ENCODE assay signal across 8 cellular contexts in the genomic region with DNA sequence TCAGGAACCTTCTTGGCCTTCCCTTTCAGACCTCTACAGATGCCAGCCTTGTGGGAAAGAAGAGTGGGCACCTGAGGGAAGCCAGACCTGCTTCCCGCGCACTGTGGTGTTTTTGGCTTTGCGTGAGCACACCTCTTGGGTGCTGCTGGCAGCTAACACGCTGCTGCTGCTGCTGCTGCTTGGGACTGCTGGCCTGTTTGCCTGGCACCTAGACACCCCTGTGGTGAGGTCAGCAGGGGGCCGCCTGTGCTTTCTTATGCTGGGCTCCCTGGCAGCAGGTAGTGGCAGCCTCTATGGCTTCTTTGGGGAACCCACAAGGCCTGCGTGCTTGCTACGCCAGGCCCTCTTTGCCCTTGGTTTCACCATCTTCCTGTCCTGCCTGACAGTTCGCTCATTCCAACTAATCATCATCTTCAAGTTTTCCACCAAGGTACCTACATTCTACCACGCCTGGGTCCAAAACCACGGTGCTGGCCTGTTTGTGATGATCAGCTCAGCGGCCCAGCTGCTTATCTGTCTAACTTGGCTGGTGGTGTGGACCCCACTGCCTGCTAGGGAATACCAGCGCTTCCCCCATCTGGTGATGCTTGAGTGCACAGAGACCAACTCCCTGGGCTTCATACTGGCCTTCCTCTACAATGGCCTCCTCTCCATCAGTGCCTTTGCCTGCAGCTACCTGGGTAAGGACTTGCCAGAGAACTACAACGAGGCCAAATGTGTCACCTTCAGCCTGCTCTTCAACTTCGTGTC. TPM values are rescaled to one million over a fixed set of nuclear protein-coding genes. Genes with fewer than 3 reads are reported as not detected.
DNase-seq lines count a peak whose midpoint lies in the region; ATAC-seq and TF ChIP-seq lines count a peak whose summit lies in the region.

No MANE protein-coding gene starts in this region.

- H4K8ac ChIP-seq in mesendoderm (ENCODE audit: low read depth, low read length), result no peak overlapping the region

- peaks cover 8% of the 10 kb centered on the region for H3K79me1 ChIP-seq in mesendoderm (ENCODE audit: low read length)

- TF ChIP-seq POLR2A in body of pancreas (IDR thresholded peaks at IDR 0.05), result no peak

- peaks cover 3% of the 10 kb centered on the region for H3K79me2 ChIP-seq in mesendoderm (ENCODE audit: control insufficient read depth, insufficient read depth, low read length)

- WGBS in body of pancreas, 2 donors, result 86 to 92% methylated on average over 12 to 14 of the region's 14 CpGs
- WGBS in mesendoderm (ENCODE audit: extremely low coverage, insufficient coverage, low lambda C conversion rate), result no CpG with 5 or more reads among the region's 14 CpGs

- no peak overlapping the region for H4K5ac ChIP-seq in mesendoderm (ENCODE audit: low read length)

- TF ChIP-seq CTCF in body of pancreas (IDR thresholded peaks at IDR 0.05), result no peak
- TF ChIP-seq CTCF in tibial artery (IDR thresholded peaks at IDR 0.05), result no peak

- H3K9me3 ChIP-seq in body of pancreas (no peaks in the 10 kb centered on the region), tibial artery (no peaks in the 10 kb centered on the region)

- peak overlapping the region; percentile 58 for H3K9ac ChIP-seq in mesendoderm (ENCODE audit: low read length)

- no peaks in the 10 kb centered on the region for H3K36me3 ChIP-seq in body of pancreas (replicated peaks in 1 of 2; ENCODE audit: insufficient read depth in 1 of 2, low read depth in 2 of 2)
- H3K36me3 ChIP-seq in mesendoderm (ENCODE audit: control insufficient read depth, insufficient read depth, low read length), result no peaks in the 10 kb centered on the region
- H3K36me3 ChIP-seq in tibial artery, result peaks cover 0 to 6% (median 0%) of the 10 kb centered on the region in 3 donors

- H3K4me3 Mint-ChIP-seq in activated T-cell treated with anti-CD3 and anti-CD28 coated beads, Interleukin-2, amount 50 U/mL, for 72 hours, result peak overlapping the region; percentile 96 to 98

- H3K27ac ChIP-seq in body of pancreas, result peak overlapping the region in 3 of 4 donors; percentile 88 to 97 (median 93)
- no peak overlapping the region for H3K27ac ChIP-seq in mesendoderm (ENCODE audit: low read depth, low read length)
- H3K27ac ChIP-seq in tibial artery, result peak overlapping the region; percentile 95 to 96

- no peak overlapping the region for H3K4me2 ChIP-seq in mesendoderm (ENCODE audit: low read length)

- no peaks in the 10 kb centered on the region for H3K27me3 ChIP-seq in body of pancreas
- H3K27me3 ChIP-seq in mesendoderm (ENCODE audit: insufficient read depth, low read length, poor library complexity), result no peaks in the 10 kb centered on the region
- H3K27me3 ChIP-seq in tibial artery, result peaks cover 0 to 2% of the 10 kb centered on the region in 2 donors

- peak overlapping the region; percentile 81 for H3K56ac ChIP-seq in mesendoderm (ENCODE audit: low read length)

- ATAC-seq in activated T-cell treated with anti-CD3 and anti-CD28 coated beads, Interleukin-2, amount 50 U/mL, for 72 hours (replicated peaks in 1 of 2), result no peak
- ATAC-seq in body of pancreas (no peak), GM19395 (IDR thresholded peaks at IDR 0.05; ENCODE audit: unreplicated experiment) (no peak), GM18861 (IDR thresholded peaks at IDR 0.05; ENCODE audit: unreplicated experiment) (no peak)

- H2AK5ac ChIP-seq in mesendoderm (ENCODE audit: low read length), result peak overlapping the region; percentile 89

- H3K27ac Mint-ChIP-seq in activated T-cell treated with anti-CD3 and anti-CD28 coated beads, Interleukin-2, amount 50 U/mL, for 72 hours, result no peak overlapping the region

- H3K18ac ChIP-seq in mesendoderm (ENCODE audit: low read length), result no peak overlapping the region

- H3K4me3 ChIP-seq in body of pancreas, result no peak overlapping the region
- H3K4me3 ChIP-seq in mesendoderm (ENCODE audit: low read length), result no peak overlapping the region
- H3K4me3 ChIP-seq in tibial artery, result peak overlapping the region; percentile 88 to 91

- H3K23ac ChIP-seq in mesendoderm (ENCODE audit: low read length), result no peak overlapping the region

- intact Hi-C loops in body of pancreas (cut with DNase I), result no loop called here
- intact Hi-C loops in tibial artery (cut with DNase I; ENCODE audit: low total_unique reads), result no loop called here

- no peak overlapping the region for H2BK5ac ChIP-seq in mesendoderm (ENCODE audit: low read length)

- no peak overlapping the region for H3K4ac ChIP-seq in mesendoderm (ENCODE audit: low read depth, low read length)

- no peak for DNase-seq in activated T-cell treated with anti-CD3 and anti-CD28 coated beads, Interleukin-2, amount 50 U/mL, for 72 hours
- no peak for DNase-seq in activated T-cell treated with anti-CD3 and anti-CD28 coated beads, Interleukin-2, amount 50 U/mL, for 48 hours
- DNase-seq in body of pancreas (no peak), mesendoderm (no peak), tibial artery (no peak), GM19238 (ENCODE audit: insufficient read length, low spot score) (no peak)

- peaks cover 0 to 1% of the 10 kb centered on the region in 2 donors for H3K36me3 Mint-ChIP-seq in activated T-cell treated with anti-CD3 and anti-CD28 coated beads, Interleukin-2, amount 50 U/mL, for 72 hours (ENCODE audit: insufficient read depth in 2 of 2)

- no peaks in the 10 kb centered on the region for H3K27me3 Mint-ChIP-seq in activated T-cell treated with anti-CD3 and anti-CD28 coated beads, Interleukin-2, amount 50 U/mL, for 72 hours (ENCODE audit: low read depth)

- peaks cover 34% of the 10 kb centered on the region for H3K4me1 Mint-ChIP-seq in activated T-cell treated with anti-CD3 and anti-CD28 coated beads, Interleukin-2, amount 50 U/mL, for 72 hours (ENCODE audit: low read depth)

- no peak overlapping the region for H2BK120ac ChIP-seq in mesendoderm (ENCODE audit: low read depth, low read length)

- H3K4me1 ChIP-seq in body of pancreas, result peaks cover 38% of the 10 kb centered on the region
- peaks cover 3% of the 10 kb centered on the region for H3K4me1 ChIP-seq in mesendoderm (ENCODE audit: control insufficient read depth, low read depth, low read length)
- peaks cover 8 to 40% (median 32%) of the 10 kb centered on the region in 4 donors for H3K4me1 ChIP-seq in tibial artery

- no peaks in the 10 kb centered on the region for H3K9me3 Mint-ChIP-seq in activated T-cell treated with anti-CD3 and anti-CD28 coated beads, Interleukin-2, amount 50 U/mL, for 72 hours

- H2BK15ac ChIP-seq in mesendoderm (replicated peaks; ENCODE audit: low read depth), result no peak overlapping the region

RNA-seq across cellular contexts. Expression of a gene that starts 1.0 kb away (rescaled TPM):
- total RNA-seq in activated T-cell treated with anti-CD3 and anti-CD28 coated beads, Interleukin-2, amount 50 U/mL, for 72 hours, result 10 to 100 TPM; 39.2 to 50.6 TPM
- total RNA-seq in body of pancreas, result 10 to 100 TPM; 17.4 to 37.6 TPM
- polyA plus RNA-seq in mesendoderm (2013, experiment 1 of 2), result 16.1 TPM
- 14.9 TPM for polyA plus RNA-seq in mesendoderm (2013, experiment 2 of 2)

RNA-seq across cellular contexts. Expression of a gene that starts 23.7 kb away (rescaled TPM):
- total RNA-seq in activated T-cell treated with anti-CD3 and anti-CD28 coated beads, Interleukin-2, amount 50 U/mL, for 72 hours, result not detected
- total RNA-seq in body of pancreas, result not detected
- polyA plus RNA-seq in mesendoderm (2013, experiment 1 of 2), result 0.01 TPM
- 0.04 TPM for polyA plus RNA-seq in mesendoderm (2013, experiment 2 of 2)

RNA-seq across cellular contexts. Expression of a gene that starts 23.9 kb away (rescaled TPM):
- 10 to 100 TPM; 24.2 to 26.1 TPM for total RNA-seq in activated T-cell treated with anti-CD3 and anti-CD28 coated beads, Interleukin-2, amount 50 U/mL, for 72 hours
- 10 to 100 TPM; 38.4 to 60.0 TPM for total RNA-seq in body of pancreas
- 11.2 TPM for polyA plus RNA-seq in mesendoderm (2013, experiment 1 of 2)
- polyA plus RNA-seq in mesendoderm (2013, experiment 2 of 2), result 10.9 TPM

RNA-seq across cellular contexts. Expression of a gene that starts 24.5 kb away (rescaled TPM):
- total RNA-seq in activated T-cell treated with anti-CD3 and anti-CD28 coated beads, Interleukin-2, amount 50 U/mL, for 72 hours, result 10 to 100 TPM; 35.8 to 42.3 TPM
- 10 to 100 TPM; 13.7 to 27.4 TPM for total RNA-seq in body of pancreas
- polyA plus RNA-seq in mesendoderm (2013, experiment 1 of 2), result 16.7 TPM
- polyA plus RNA-seq in mesendoderm (2013, experiment 2 of 2), result 16.5 TPM

RNA-seq across cellular contexts. Expression of a gene that starts 34.7 kb away (rescaled TPM):
- 10 to 100 TPM; 16.5 to 19.3 TPM for total RNA-seq in activated T-cell treated with anti-CD3 and anti-CD28 coated beads, Interleukin-2, amount 50 U/mL, for 72 hours
- 1 to 10 TPM; 6.2 to 9.6 TPM for total RNA-seq in body of pancreas
- polyA plus RNA-seq in mesendoderm (2013, experiment 1 of 2), result 14.6 TPM
- polyA plus RNA-seq in mesendoderm (2013, experiment 2 of 2), result 14.9 TPM

Comparison
In these comparisons a context has a peak if more than half of its experiments do, and no peak if none do; other contexts are left out.
1. H3K4me3 ChIP-seq: peak in tibial artery (2 of 2); none in body of pancreas (0 of 2) and mesendoderm (single experiment).